25 cellular contexts compared by ENCODE assay signal in the genomic region with DNA sequence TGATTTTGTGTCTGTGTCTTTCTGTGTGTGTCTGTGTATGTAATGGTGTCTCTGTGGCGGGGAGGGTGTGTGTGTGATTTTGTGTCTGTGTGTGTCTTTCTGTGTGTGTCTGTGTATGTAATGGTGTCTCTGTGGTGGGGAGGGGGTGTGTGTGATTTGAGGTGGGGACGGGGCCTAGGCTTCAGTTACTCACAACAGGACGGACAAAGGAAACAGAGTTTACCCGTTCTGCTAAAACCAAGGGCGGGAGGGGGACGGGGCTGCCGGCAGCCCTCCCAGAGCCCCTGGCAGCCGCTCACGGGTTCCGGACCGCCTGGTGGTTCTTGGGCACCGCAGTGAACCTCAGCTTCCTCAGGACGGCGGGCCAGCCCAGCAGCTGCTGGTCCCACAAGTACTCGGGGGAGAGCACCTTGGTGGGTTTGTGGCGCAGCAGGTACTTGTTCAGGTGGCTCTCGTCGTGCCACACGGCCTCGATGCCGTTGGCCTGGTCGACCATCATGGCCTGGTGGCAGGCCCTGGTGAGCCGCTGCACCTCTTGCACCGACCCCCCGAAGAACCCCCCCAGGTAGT. TPM values are rescaled to one million over a fixed set of nuclear protein-coding genes. Genes with fewer than 3 reads are reported as not detected.
DNase-seq lines count a peak whose midpoint lies in the region; ATAC-seq, FAIRE-seq and TF ChIP-seq lines count a peak whose summit lies in the region.
"Had no signal": no experiment of that assay in that cellular context is flagged by ENCODE, and none has a peak within 500 bp of the region (broad histone marks: within the 10 kb centered on the region; RNA-seq: fewer than 3 reads in every experiment).

No MANE protein-coding gene starts in this region.

- no peak overlapping the region for H3K4me3 ChIP-seq in right atrium auricular region
- H3K4me3 ChIP-seq in BE2C (ENCODE audit: low read depth, low read length): no peak overlapping the region
- no peak overlapping the region for H3K4me3 ChIP-seq in kidney (ENCODE audit: low read length in 2 of 2)
- H3K4me3 ChIP-seq: A549, GM12878, GM23338 had no signal

- H3K4me1 ChIP-seq in right atrium auricular region (peaks cover 0 to 25% of the 10 kb centered on the region in 2 donors), BE2C (no peaks in the 10 kb centered on the region), kidney (ENCODE audit: control insufficient read depth in 1 of 2, insufficient read depth in 1 of 2, low read depth in 1 of 2, low read length in 2 of 2) (peaks cover 22 to 27% of the 10 kb centered on the region in 2 donors)
- H3K4me1 ChIP-seq: A549 had no signal

- H3K27ac ChIP-seq in right atrium auricular region: no peak overlapping the region
- H3K27ac ChIP-seq in kidney (ENCODE audit: low read depth in 2 of 2, low read length in 2 of 2): no peak overlapping the region
- H3K27ac ChIP-seq: A549 had no signal

- H3K9me3 ChIP-seq in right atrium auricular region: no peaks in the 10 kb centered on the region
- no peaks in the 10 kb centered on the region for H3K9me3 ChIP-seq in BE2C
- H3K9me3 ChIP-seq in kidney (ENCODE audit: control insufficient read depth in 1 of 2, low read length in 2 of 2): no peaks in the 10 kb centered on the region

- intact Hi-C loops in Right ventricle myocardium superior (cut with DNase I) (no loop called here), posterior vena cava (cut with DNase I) (no loop called here), kidney (cut with DNase I) (no loop called here)

- no peak for FAIRE-seq in kidney (lab: Jason Lieb, UNC)
- FAIRE-seq: A549, G401.6, GM12878, GM18507 had no signal

- no peak for ATAC-seq in Right ventricle myocardium superior (ENCODE audit: poor library complexity)
- ATAC-seq: A549, GM12878, GM23338, HCT116 had no signal

- TF ChIP-seq CTCF in right atrium auricular region (IDR thresholded peaks at IDR 0.05): no peak
- no peak for TF ChIP-seq CTCF in BE2C (IDR thresholded peaks at IDR 0.05; ENCODE audit: low read depth, low read length)
- no peak for TF ChIP-seq CTCF in kidney (IDR thresholded peaks at IDR 0.05; ENCODE audit: borderline replicate concordance, extremely low read depth, insufficient read depth)

- no peaks in the 10 kb centered on the region for H3K36me3 ChIP-seq in right atrium auricular region
- no peaks in the 10 kb centered on the region for H3K36me3 ChIP-seq in BE2C
- peaks cover 0 to 2% of the 10 kb centered on the region in 2 donors for H3K36me3 ChIP-seq in kidney (ENCODE audit: control insufficient read depth in 1 of 2, insufficient read depth in 2 of 2, low read length in 2 of 2)

- peak; percentile 28 for DNase-seq in Right ventricle myocardium superior
- no peak for DNase-seq in right atrium auricular region (ENCODE audit: low spot score)
- peak; percentile 47 for DNase-seq in islet precursor cell
- DNase-seq in posterior vena cava (ENCODE audit: low spot score): peak; percentile 67
- DNase-seq in BE2C: no peak
- no peak for DNase-seq in kidney
- no peak for DNase-seq in hepatic stellate cell (ENCODE audit: low spot score)
- DNase-seq: 8988T; ACHN; AML-193; C1 segment of cervical spinal cord; Calu3; CD4-positive, alpha-beta memory T cell; COR-L47; DMS153; DND-41; H9 had no signal

- H3K27me3 ChIP-seq in right atrium auricular region (no peaks in the 10 kb centered on the region), BE2C (peaks cover 4% of the 10 kb centered on the region)

- H3K9ac ChIP-seq in kidney (ENCODE audit: low read length in 2 of 2): no peak overlapping the region

RNA-seq across cellular contexts. Expression of a gene that starts 19.5 kb away (rescaled TPM):
- total RNA-seq in Right ventricle myocardium superior (2.4 TPM), right atrium auricular region (1 to 10 TPM; 1.1 to 2.5 TPM), posterior vena cava (1 to 10 TPM; 1.5 to 2.1 TPM), kidney (29.0 TPM)
- polyA plus RNA-seq in BE2C (2012; ENCODE audit: insufficient read depth, insufficient read length, low read depth): not detected
- 25.0 TPM for polyA plus RNA-seq in kidney (ENCODE audit: insufficient read depth, low read depth, low replicate concordance)
- total RNA-seq: GM12878, H4 had no signal
- polyA plus RNA-seq: A549, BJ had no signal

RNA-seq across cellular contexts. Expression of a gene that starts 46.4 kb away (rescaled TPM):
- total RNA-seq in Right ventricle myocardium superior (not detected), right atrium auricular region (not detected), posterior vena cava (not detected), kidney (not detected)
- not detected for polyA plus RNA-seq in BE2C (2012; ENCODE audit: insufficient read depth, insufficient read length, low read depth)
- polyA plus RNA-seq in kidney (ENCODE audit: insufficient read depth, low read depth, low replicate concordance): not detected
- total RNA-seq: Calu3; CD4-positive, alpha-beta memory T cell; GM12878; GM23338; H4; H9 had no signal
- polyA plus RNA-seq: A549; BJ; CD4-positive, alpha-beta memory T cell; GM12878; GM23338 had no signal

Comparison
In these comparisons a context has a peak if more than half of its experiments do, and no peak if none do; other contexts are left out.
1. DNase-seq: peak in Right ventricle myocardium superior (single experiment), islet precursor cell (single experiment) and posterior vena cava (single experiment); none in right atrium auricular region (single experiment), BE2C (single experiment), kidney (single experiment) and hepatic stellate cell (single experiment).